In the genomic region with DNA sequence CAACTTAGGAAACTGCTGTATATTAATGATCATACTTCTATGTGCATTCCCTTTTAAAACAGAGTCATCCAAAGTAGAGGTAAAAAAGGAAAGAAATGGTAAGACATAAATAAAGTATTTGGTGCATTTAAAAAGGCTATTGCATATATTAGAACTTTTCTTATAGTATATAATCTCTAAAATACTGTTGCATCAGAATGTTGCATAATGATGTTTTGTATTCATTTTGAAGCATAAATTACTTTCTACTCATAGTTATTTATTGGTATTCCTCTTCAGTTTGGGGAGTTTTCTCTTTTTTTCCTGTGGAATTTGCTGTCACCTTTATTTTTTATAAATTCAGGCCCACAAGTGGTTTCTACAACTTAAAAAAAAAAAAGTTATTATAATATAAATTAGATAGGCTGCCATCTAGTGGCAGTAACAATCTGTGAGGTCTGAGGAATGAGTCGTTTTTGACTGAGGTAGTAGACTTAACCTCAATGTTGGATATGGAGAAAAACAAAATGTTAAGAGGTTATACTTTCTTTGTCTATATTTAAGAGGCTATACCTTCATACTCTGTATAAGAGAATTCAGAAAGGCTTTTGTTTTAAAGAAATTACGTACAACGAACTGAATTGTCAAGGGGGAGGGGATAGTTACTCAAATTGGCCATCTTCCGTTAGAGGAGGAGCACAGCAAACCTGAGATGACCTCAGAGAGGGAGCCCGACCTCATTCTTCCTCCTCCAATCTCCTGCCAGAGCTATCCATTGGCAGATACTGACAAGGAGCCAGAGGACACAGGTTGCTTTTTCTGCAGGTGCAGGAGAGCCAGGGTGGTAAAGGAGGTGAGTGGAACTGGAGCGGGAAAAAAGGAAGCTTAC, we compare ENCODE assay signal across 8 cellular contexts. TPM values are rescaled to one million over a fixed set of nuclear protein-coding genes. Genes with fewer than 3 reads are reported as not detected.
A peak's percentile ranks its signal among the peaks of the same experiment; 100 is the strongest.
DNase-seq lines count a peak whose midpoint lies in the region; ATAC-seq and TF ChIP-seq lines count a peak whose summit lies in the region.

No MANE protein-coding gene starts in this region.

- H3K36me3 ChIP-seq in HEK293 (ENCODE audit: control insufficient read depth in 2 of 2, insufficient read depth in 1 of 2, low read length in 2 of 2) (no peaks in the 10 kb centered on the region; a peak in 1 of 3 replicates), left ventricle myocardium inferior (no peaks in the 10 kb centered on the region)

- no peaks in the 10 kb centered on the region for H3K27me3 ChIP-seq in left ventricle myocardium inferior (ENCODE audit: low read depth)

- H3K27ac Mint-ChIP-seq in activated naive CD8-positive, alpha-beta T cell treated with anti-CD3 and anti-CD28 coated beads, Interleukin-2, amount 50 U/mL, for 24 hours = no peak overlapping the region

- no peaks in the 10 kb centered on the region for H3K9me3 ChIP-seq in HEK293 (ENCODE audit: control insufficient read depth, insufficient read depth, low read depth, low read length)
- no peaks in the 10 kb centered on the region for H3K9me3 ChIP-seq in left ventricle myocardium inferior (replicated peaks)

- CTCF ChIA-PET in HEK293 (lab: Yijun Ruan, JAX) = interaction anchor here (0.6 to 1.6 kb wide), 13 partner anchors 11 to 462 kb away, joined by 3 to 12 read pairs (median 4); no protein-coding TSS in a partner anchor

- peaks cover 5% of the 10 kb centered on the region for H3K36me3 Mint-ChIP-seq in activated naive CD8-positive, alpha-beta T cell treated with anti-CD3 and anti-CD28 coated beads, Interleukin-2, amount 50 U/mL, for 24 hours (ENCODE audit: low read depth)

- ATAC-seq in activated naive CD8-positive, alpha-beta T cell treated with anti-CD3 and anti-CD28 coated beads, Interleukin-2, amount 50 U/mL, for 24 hours = peak; percentile 43
- peak; percentile 67 for ATAC-seq in sciatic nerve

- H3K4me3 Mint-ChIP-seq in activated naive CD8-positive, alpha-beta T cell treated with anti-CD3 and anti-CD28 coated beads, Interleukin-2, amount 50 U/mL, for 24 hours = no peak overlapping the region

- peak; percentile 41 for DNase-seq in SIG-M5 treated with dmso at 0.1 percent for 504 hours (lab: John Stamatoyannopoulos, UW; ENCODE audit: unreplicated experiment)
- DNase-seq in SIG-M5 (lab: John Stamatoyannopoulos, UW) = no peak
- peak; percentile 4 for DNase-seq in NCI-H526 treated with DMSO at 0.1 percent for 48 hours (lab: John Stamatoyannopoulos, UW)
- peak; percentile 29 for DNase-seq in activated naive CD8-positive, alpha-beta T cell treated with anti-CD3 and anti-CD28 coated beads, Interleukin-2, amount 50 U/mL, for 24 hours
- DNase-seq in left ventricle myocardium inferior = no peak
- DNase-seq in sciatic nerve (ENCODE audit: low spot score) = no peak
- no peak for DNase-seq in ecto neural progenitor cell (ENCODE audit: low spot score)

- no peaks in the 10 kb centered on the region for H3K4me1 ChIP-seq in HEK293 (ENCODE audit: control insufficient read depth, insufficient read depth, low read length)
- no peaks in the 10 kb centered on the region for H3K4me1 ChIP-seq in left ventricle myocardium inferior

- POLR2A ChIA-PET in HEK293 (lab: Yijun Ruan, JAX) = no interaction called here

- H3K9me3 Mint-ChIP-seq in activated naive CD8-positive, alpha-beta T cell treated with anti-CD3 and anti-CD28 coated beads, Interleukin-2, amount 50 U/mL, for 24 hours = no peaks in the 10 kb centered on the region

- peaks cover 2% of the 10 kb centered on the region for H3K4me1 Mint-ChIP-seq in activated naive CD8-positive, alpha-beta T cell treated with anti-CD3 and anti-CD28 coated beads, Interleukin-2, amount 50 U/mL, for 24 hours

- no peaks in the 10 kb centered on the region for H3K27me3 Mint-ChIP-seq in activated naive CD8-positive, alpha-beta T cell treated with anti-CD3 and anti-CD28 coated beads, Interleukin-2, amount 50 U/mL, for 24 hours

- H3K4me3 ChIP-seq in HEK293 (ENCODE audit: low read depth, low read length) = no peak overlapping the region
- no peak overlapping the region for H3K4me3 ChIP-seq in left ventricle myocardium inferior

- TF ChIP-seq CTCF in HEK293 (tag by site-specific recombination; IDR thresholded peaks at IDR 0.05) = no peak
- peak; percentile 79 for TF ChIP-seq CTCF in left ventricle myocardium inferior (IDR thresholded peaks at IDR 0.05; ENCODE audit: borderline replicate concordance)

- intact Hi-C loops in left ventricle myocardium inferior (cut with micrococcal nuclease) = loop anchor here (2.0 kb wide), 1 partner anchor 37 kb away; a partner anchor contains a TSS
- intact Hi-C loops in sciatic nerve (cut with DNase I) = no loop called here

- H3K27ac ChIP-seq in HEK293 (ENCODE audit: extremely low read depth, low read depth, low read length) = no peak overlapping the region
- no peak overlapping the region for H3K27ac ChIP-seq in left ventricle myocardium inferior (replicated peaks)

TF ChIP-seq in HEK293, 187 proteins besides CTCF, POLR2A, EP300 and RAD21:
- TF ChIP-seq HOXA7 (CRISPR knock-in tag; IDR thresholded peaks at IDR 0.05; ENCODE audit: borderline replicate concordance) = no peak
- peak; percentile 16; the same call in 1 of the 2 replicates for TF ChIP-seq ZNF654 (tag by site-specific recombination; IDR thresholded peaks at IDR 0.05; ENCODE audit: low read depth)
- no peak for TF ChIP-seq OVOL3 (tag by site-specific recombination; IDR thresholded peaks at IDR 0.05)
- TF ChIP-seq, protein P1, sequence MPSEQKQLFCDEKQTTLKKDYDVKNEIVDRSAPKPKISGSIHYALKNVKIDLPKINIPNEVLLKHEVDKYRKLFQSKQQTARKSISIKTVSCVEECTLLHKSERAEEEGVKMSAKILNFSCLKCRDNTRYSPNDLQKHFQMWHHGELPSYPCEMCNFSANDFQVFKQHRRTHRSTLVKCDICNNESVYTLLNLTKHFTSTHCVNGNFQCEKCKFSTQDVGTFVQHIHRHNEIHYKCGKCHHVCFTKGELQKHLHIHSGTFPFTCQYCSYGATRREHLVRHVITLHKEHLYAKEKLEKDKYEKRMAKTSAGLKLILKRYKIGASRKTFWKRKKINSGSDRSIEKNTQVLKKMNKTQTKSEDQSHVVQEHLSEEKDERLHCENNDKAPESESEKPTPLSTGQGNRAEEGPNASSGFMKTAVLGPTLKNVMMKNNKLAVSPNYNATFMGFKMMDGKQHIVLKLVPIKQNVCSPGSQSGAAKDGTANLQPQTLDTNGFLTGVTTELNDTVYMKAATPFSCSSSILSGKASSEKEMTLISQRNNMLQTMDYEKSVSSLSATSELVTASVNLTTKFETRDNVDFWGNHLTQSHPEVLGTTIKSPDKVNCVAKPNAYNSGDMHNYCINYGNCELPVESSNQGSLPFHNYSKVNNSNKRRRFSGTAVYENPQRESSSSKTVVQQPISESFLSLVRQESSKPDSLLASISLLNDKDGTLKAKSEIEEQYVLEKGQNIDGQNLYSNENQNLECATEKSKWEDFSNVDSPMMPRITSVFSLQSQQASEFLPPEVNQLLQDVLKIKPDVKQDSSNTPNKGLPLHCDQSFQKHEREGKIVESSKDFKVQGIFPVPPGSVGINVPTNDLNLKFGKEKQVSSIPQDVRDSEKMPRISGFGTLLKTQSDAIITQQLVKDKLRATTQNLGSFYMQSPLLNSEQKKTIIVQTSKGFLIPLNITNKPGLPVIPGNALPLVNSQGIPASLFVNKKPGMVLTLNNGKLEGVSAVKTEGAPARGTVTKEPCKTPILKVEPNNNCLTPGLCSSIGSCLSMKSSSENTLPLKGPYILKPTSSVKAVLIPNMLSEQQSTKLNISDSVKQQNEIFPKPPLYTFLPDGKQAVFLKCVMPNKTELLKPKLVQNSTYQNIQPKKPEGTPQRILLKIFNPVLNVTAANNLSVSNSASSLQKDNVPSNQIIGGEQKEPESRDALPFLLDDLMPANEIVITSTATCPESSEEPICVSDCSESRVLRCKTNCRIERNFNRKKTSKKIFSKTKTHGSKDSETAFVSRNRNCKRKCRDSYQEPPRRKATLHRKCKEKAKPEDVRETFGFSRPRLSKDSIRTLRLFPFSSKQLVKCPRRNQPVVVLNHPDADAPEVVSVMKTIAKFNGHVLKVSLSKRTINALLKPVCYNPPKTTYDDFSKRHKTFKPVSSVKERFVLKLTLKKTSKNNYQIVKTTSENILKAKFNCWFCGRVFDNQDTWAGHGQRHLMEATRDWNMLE (tag by site-specific recombination; conservative IDR thresholded peaks at IDR 0.05; ENCODE audit: low read depth) = no peak
- no peak for TF ChIP-seq ZNF830 (tag by site-specific recombination; IDR thresholded peaks at IDR 0.05; ENCODE audit: low read depth)
- TF ChIP-seq, protein P2, sequence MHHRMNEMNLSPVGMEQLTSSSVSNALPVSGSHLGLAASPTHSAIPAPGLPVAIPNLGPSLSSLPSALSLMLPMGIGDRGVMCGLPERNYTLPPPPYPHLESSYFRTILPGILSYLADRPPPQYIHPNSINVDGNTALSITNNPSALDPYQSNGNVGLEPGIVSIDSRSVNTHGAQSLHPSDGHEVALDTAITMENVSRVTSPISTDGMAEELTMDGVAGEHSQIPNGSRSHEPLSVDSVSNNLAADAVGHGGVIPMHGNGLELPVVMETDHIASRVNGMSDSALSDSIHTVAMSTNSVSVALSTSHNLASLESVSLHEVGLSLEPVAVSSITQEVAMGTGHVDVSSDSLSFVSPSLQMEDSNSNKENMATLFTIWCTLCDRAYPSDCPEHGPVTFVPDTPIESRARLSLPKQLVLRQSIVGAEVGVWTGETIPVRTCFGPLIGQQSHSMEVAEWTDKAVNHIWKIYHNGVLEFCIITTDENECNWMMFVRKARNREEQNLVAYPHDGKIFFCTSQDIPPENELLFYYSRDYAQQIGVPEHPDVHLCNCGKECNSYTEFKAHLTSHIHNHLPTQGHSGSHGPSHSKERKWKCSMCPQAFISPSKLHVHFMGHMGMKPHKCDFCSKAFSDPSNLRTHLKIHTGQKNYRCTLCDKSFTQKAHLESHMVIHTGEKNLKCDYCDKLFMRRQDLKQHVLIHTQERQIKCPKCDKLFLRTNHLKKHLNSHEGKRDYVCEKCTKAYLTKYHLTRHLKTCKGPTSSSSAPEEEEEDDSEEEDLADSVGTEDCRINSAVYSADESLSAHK (tag by site-specific recombination; IDR thresholded peaks at IDR 0.05) = no peak

RNA-seq across cellular contexts. Expression of a gene that starts 23.8 kb away (rescaled TPM):
- total RNA-seq in left ventricle myocardium inferior (9.9 TPM), sciatic nerve (30.3 TPM)

RNA-seq across cellular contexts. Expression of a gene that starts 37.0 kb away (rescaled TPM):
- total RNA-seq in left ventricle myocardium inferior (31.6 TPM), sciatic nerve (40.3 TPM)

Comparison
In these comparisons a context has a peak if more than half of its experiments do, and no peak if none do; other contexts are left out.
1. DNase-seq: peak in SIG-M5 treated with dmso at 0.1 percent for 504 hours (single experiment), NCI-H526 treated with DMSO at 0.1 percent for 48 hours (single experiment) and activated naive CD8-positive, alpha-beta T cell treated with anti-CD3 and anti-CD28 coated beads, Interleukin-2, amount 50 U/mL, for 24 hours (single experiment); none in SIG-M5 (single experiment), left ventricle myocardium inferior (single experiment), sciatic nerve (single experiment) and ecto neural progenitor cell (single experiment).